Comparison of ENCODE assay signal across 23 cellular contexts in the genomic region with DNA sequence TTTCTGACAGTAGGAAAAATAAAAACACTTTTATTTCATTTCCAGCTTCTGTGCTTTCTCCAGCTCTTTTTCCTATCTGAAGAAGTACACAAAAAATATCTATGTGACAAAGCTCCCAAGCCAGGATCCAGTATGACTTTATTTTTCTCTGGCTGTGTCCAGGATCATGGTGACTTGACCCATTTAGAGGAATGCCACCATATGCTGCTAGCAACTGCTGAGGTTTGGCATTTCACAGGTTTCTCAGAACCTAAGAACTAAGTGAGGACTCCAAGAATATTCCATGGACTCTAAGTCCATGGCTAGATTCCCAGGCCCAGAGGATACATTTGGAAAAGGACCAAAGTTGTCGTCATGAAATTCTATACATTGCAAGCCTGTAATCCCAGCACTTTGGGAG.
"Had no signal": no experiment of that assay in that cellular context is flagged by ENCODE, and none has a peak within 500 bp of the region (broad histone marks: within the 10 kb centered on the region; RNA-seq: fewer than 3 reads in every experiment).

No MANE protein-coding gene starts in this region.

- H3K4me3 ChIP-seq: colonic mucosa, esophagus squamous epithelium, gastrocnemius medialis, heart right ventricle, left lung, lower lobe of right lung, mucosa of descending colon had no signal

- DNase-seq: colonic mucosa; cortex of kidney; effector CD8-positive, alpha-beta T cell; effector memory CD8-positive, alpha-beta T cell; endodermal cell; erythroblast; esophagus squamous epithelium; foreskin fibroblast; foreskin melanocyte; gastrocnemius medialis; glutamatergic neuron; head of caudate nucleus; heart right ventricle; hippocampal formation; left cardiac atrium; left lung; left ventricle myocardium superior; lower lobe of right lung; mesenchymal stem cell; mucosa of descending colon; naive B cell had no signal

- H3K27me3 ChIP-seq: colonic mucosa, esophagus squamous epithelium, gastrocnemius medialis, heart right ventricle, left lung had no signal

- H3K9me3 ChIP-seq: colonic mucosa, esophagus squamous epithelium, gastrocnemius medialis, lower lobe of right lung, mucosa of descending colon had no signal

- H3K4me1 ChIP-seq: colonic mucosa, esophagus squamous epithelium, gastrocnemius medialis, heart right ventricle, left lung, lower lobe of right lung had no signal

- H3K36me3 ChIP-seq: colonic mucosa, esophagus squamous epithelium, gastrocnemius medialis, heart right ventricle, left lung, lower lobe of right lung had no signal

- H3K27ac ChIP-seq: colonic mucosa, epithelial cell of prostate, esophagus squamous epithelium, gastrocnemius medialis, heart right ventricle, left lung, lower lobe of right lung had no signal

- ATAC-seq: effector memory CD8-positive, alpha-beta T cell; esophagus mucosa; gastrocnemius medialis; heart right ventricle; left cardiac atrium; left lung; left ventricle myocardium superior; lower lobe of right lung; mucosa of descending colon had no signal
